In genomic region chr10:110394898-110395297, GRCh38 we compare ENCODE assay signal across 26 cellular contexts.
DNase-seq lines count a peak whose midpoint lies in the region; ATAC-seq, FAIRE-seq and TF ChIP-seq lines count a peak whose summit lies in the region.
"Had no signal": no experiment of that assay in that cellular context is flagged by ENCODE, and none has a peak within 500 bp of the region (broad histone marks: within the 10 kb centered on the region; RNA-seq: fewer than 3 reads in every experiment).

No MANE protein-coding gene starts in this region.

- no peak for FAIRE-seq in kidney (lab: Jason Lieb, UNC)

- intact Hi-C loops in PC-3 (cut with micrococcal nuclease) (no loop called here), kidney (cut with DNase I) (no loop called here), transverse colon (cut with DNase I; ENCODE audit: low total_unique reads) (no loop called here)

- H3K27ac ChIP-seq in PC-3 (ENCODE audit: low read length) (peak overlapping the region; percentile 98), kidney (ENCODE audit: low read depth in 2 of 2, low read length in 2 of 2) (no peak overlapping the region), transverse colon (peak overlapping the region; percentile 56 to 75 (median 68))
- H3K27ac ChIP-seq: BLaER1, coronary artery, left ventricle myocardium inferior, SK-N-MC had no signal

- H3K27me3 Mint-ChIP-seq in activated naive CD8-positive, alpha-beta T cell treated with anti-CD3 and anti-CD28 coated beads, Interleukin-2, amount 50 U/mL, for 24 hours = no peaks in the 10 kb centered on the region
- no peaks in the 10 kb centered on the region for H3K27me3 Mint-ChIP-seq in activated naive CD8-positive, alpha-beta T cell treated with anti-CD3 and anti-CD28 coated beads for 36 hours

- no peaks in the 10 kb centered on the region for H3F3A ChIP-seq in PC-3 (ENCODE audit: low read length, unreplicated experiment)

- H4K20me1 ChIP-seq in PC-3 (ENCODE audit: low read length) = no peaks in the 10 kb centered on the region
- H4K20me1 ChIP-seq: BLaER1 had no signal

- no peaks in the 10 kb centered on the region for H3K36me3 ChIP-seq in PC-3 (ENCODE audit: low read depth, low read length)
- no peaks in the 10 kb centered on the region for H3K36me3 ChIP-seq in kidney (ENCODE audit: control insufficient read depth in 1 of 2, insufficient read depth in 2 of 2, low read length in 2 of 2)
- H3K36me3 ChIP-seq in transverse colon = no peaks in the 10 kb centered on the region
- H3K36me3 ChIP-seq: BLaER1, brain microvascular endothelial cell, left ventricle myocardium inferior, sigmoid colon had no signal

- WGBS in transverse colon (ENCODE audit: low coverage in 1 of 2), 2 donors = 98 to 100% methylated on average over 3 to 6 of the region's 6 CpGs

- no TSS peak for BruUV-seq in PC-3 (replicated peaks; lab: Mats Ljungman, UMichigan)

- CTCF ChIA-PET in PC-3 (lab: Charles Lee) = interaction anchor here (0.6 kb wide), 1 partner anchor 90 kb away, joined by 14 read pairs; the partner anchor contains the start of gene SMNDC1

- H2AFZ ChIP-seq in PC-3 (ENCODE audit: low read length) = no peak overlapping the region

- no peaks in the 10 kb centered on the region for H3K9me2 ChIP-seq in PC-3 (replicated peaks; ENCODE audit: low read length)

- TF ChIP-seq POLR2A in transverse colon (IDR thresholded peaks at IDR 0.05) = no peak

- H3K4me1 ChIP-seq in PC-3 (ENCODE audit: insufficient read depth, low read length) (peaks cover 36% of the 10 kb centered on the region), kidney (ENCODE audit: control insufficient read depth in 1 of 2, insufficient read depth in 1 of 2, low read depth in 1 of 2, low read length in 2 of 2) (peaks cover 20 to 21% of the 10 kb centered on the region in 2 donors), transverse colon (peaks cover 28 to 61% (median 41%) of the 10 kb centered on the region in 4 donors)
- H3K4me1 ChIP-seq: BLaER1 had no signal

- H3K4me3 ChIP-seq in PC-3 (ENCODE audit: low read length) (no peak overlapping the region), kidney (ENCODE audit: low read length in 2 of 2) (no peak overlapping the region), transverse colon (no peak overlapping the region)
- H3K4me3 ChIP-seq: BLaER1, coronary artery, left ventricle myocardium inferior, sigmoid colon, SK-N-MC had no signal

- no peaks in the 10 kb centered on the region for H3K79me2 ChIP-seq in PC-3 (ENCODE audit: low read length)

- H3K27me3 ChIP-seq in PC-3 (ENCODE audit: low read length) (no peaks in the 10 kb centered on the region), transverse colon (no peaks in the 10 kb centered on the region)
- H3K27me3 ChIP-seq: BLaER1, brain microvascular endothelial cell, sigmoid colon had no signal

- peak overlapping the region; percentile 60 for H3K27ac Mint-ChIP-seq in activated naive CD8-positive, alpha-beta T cell treated with anti-CD3 and anti-CD28 coated beads, Interleukin-2, amount 50 U/mL, for 24 hours
- no peak overlapping the region for H3K27ac Mint-ChIP-seq in activated naive CD8-positive, alpha-beta T cell treated with anti-CD3 and anti-CD28 coated beads for 36 hours

- TF ChIP-seq EP300 in transverse colon (IDR thresholded peaks at IDR 0.05; ENCODE audit: low read depth) = no peak

- peaks cover 2% of the 10 kb centered on the region for H3K36me3 Mint-ChIP-seq in activated naive CD8-positive, alpha-beta T cell treated with anti-CD3 and anti-CD28 coated beads, Interleukin-2, amount 50 U/mL, for 24 hours (ENCODE audit: low read depth)
- no peaks in the 10 kb centered on the region for H3K36me3 Mint-ChIP-seq in activated naive CD8-positive, alpha-beta T cell treated with anti-CD3 and anti-CD28 coated beads for 36 hours
- H3K36me3 Mint-ChIP-seq: immature natural killer cell, type B pancreatic cell had no signal

- ATAC-seq in activated naive CD8-positive, alpha-beta T cell treated with anti-CD3 and anti-CD28 coated beads, Interleukin-2, amount 50 U/mL, for 24 hours = no peak
- ATAC-seq in PC-3 = no peak
- no peak for ATAC-seq in HG03139 (IDR thresholded peaks at IDR 0.05; ENCODE audit: unreplicated experiment)

- TF ChIP-seq CTCF in PC-3 (conservative IDR thresholded peaks at IDR 0.05; ENCODE audit: low read depth, low read length) (no peak), kidney (IDR thresholded peaks at IDR 0.05; ENCODE audit: borderline replicate concordance, extremely low read depth, insufficient read depth) (no peak), transverse colon (IDR thresholded peaks at IDR 0.05) (no peak)

- H3K9ac ChIP-seq in PC-3 (ENCODE audit: low read length) (peak overlapping the region; percentile 77), kidney (ENCODE audit: low read length in 2 of 2) (no peak overlapping the region)
- H3K9ac ChIP-seq: BLaER1 had no signal

- peaks cover 40% of the 10 kb centered on the region for H3K4me1 Mint-ChIP-seq in activated naive CD8-positive, alpha-beta T cell treated with anti-CD3 and anti-CD28 coated beads, Interleukin-2, amount 50 U/mL, for 24 hours
- peaks cover 9% of the 10 kb centered on the region for H3K4me1 Mint-ChIP-seq in activated naive CD8-positive, alpha-beta T cell treated with anti-CD3 and anti-CD28 coated beads for 36 hours

- in situ Hi-C loops in transverse colon (cut with MboI; ENCODE audit: low pct_ligation_motif_present in 1 of 4, low pct_unique_long_range_greater_than_20kb in 1 of 4, low sequenced_read_pairs in 3 of 4) = no loop called here

- DNase-seq in activated naive CD8-positive, alpha-beta T cell treated with anti-CD3 and anti-CD28 coated beads, Interleukin-2, amount 50 U/mL, for 24 hours = no peak
- DNase-seq in activated naive CD8-positive, alpha-beta T cell treated with anti-CD3 and anti-CD28 coated beads for 36 hours = no peak
- no peak for DNase-seq in PC-3
- peak; percentile 20 for DNase-seq in kidney
- DNase-seq in transverse colon = no peak
- no peak for DNase-seq in putamen (ENCODE audit: low spot score)
- DNase-seq in NCI-H1105 treated with DMSO at 0.1 percent for 48 hours (lab: John Stamatoyannopoulos, UW) = no peak
- DNase-seq: activated CD4-positive, alpha-beta T cell treated with anti-CD3 and anti-CD28 coated beads, Interleukin-2, amount 50 U/mL, for 1 hour; activated gamma-delta T cell treated with Interleukin-2 at 50 U/mL for 16 hours; brain microvascular endothelial cell; effector memory CD8-positive, alpha-beta T cell; foreskin melanocyte; GOT3; hippocampal formation; immature natural killer cell; KG1; left ventricle myocardium inferior; NCI-H1694; NCI-H524 treated with DMSO at 0.1 percent for 48 hours; sigmoid colon; stimulated activated CD4-positive, alpha-beta T cell treated with anti-CD3 and anti-CD28 coated beads, Interleukin-15, amount 100 ng/mL, for 24 hours had no signal

- POLR2A ChIA-PET in PC-3 (lab: Charles Lee; ENCODE audit: unreplicated experiment) = no interaction called here

- H3K9me3 ChIP-seq in PC-3 (ENCODE audit: low read length) = no peaks in the 10 kb centered on the region
- no peaks in the 10 kb centered on the region for H3K9me3 ChIP-seq in kidney (ENCODE audit: control insufficient read depth in 1 of 2, low read length in 2 of 2)
- no peaks in the 10 kb centered on the region for H3K9me3 ChIP-seq in transverse colon
- H3K9me3 ChIP-seq: BLaER1, left ventricle myocardium inferior, sigmoid colon had no signal

- H3K9me3 Mint-ChIP-seq in activated naive CD8-positive, alpha-beta T cell treated with anti-CD3 and anti-CD28 coated beads, Interleukin-2, amount 50 U/mL, for 24 hours = no peaks in the 10 kb centered on the region
- no peaks in the 10 kb centered on the region for H3K9me3 Mint-ChIP-seq in activated naive CD8-positive, alpha-beta T cell treated with anti-CD3 and anti-CD28 coated beads for 36 hours
- H3K9me3 Mint-ChIP-seq: effector memory CD8-positive, alpha-beta T cell; immature natural killer cell; type B pancreatic cell had no signal

- H3K4me3 Mint-ChIP-seq in activated naive CD8-positive, alpha-beta T cell treated with anti-CD3 and anti-CD28 coated beads, Interleukin-2, amount 50 U/mL, for 24 hours = no peak overlapping the region
- H3K4me3 Mint-ChIP-seq in activated naive CD8-positive, alpha-beta T cell treated with anti-CD3 and anti-CD28 coated beads for 36 hours = no peak overlapping the region
- H3K4me3 Mint-ChIP-seq: effector memory CD8-positive, alpha-beta T cell; immature natural killer cell; type B pancreatic cell had no signal

- H3K4me2 ChIP-seq in PC-3 (ENCODE audit: low read length) = no peak overlapping the region; the same call in 1 of the 2 replicates
- H3K4me2 ChIP-seq: BLaER1 had no signal

Comparison
In these comparisons a context has a peak if more than half of its experiments do, and no peak if none do; other contexts are left out.
1. H3K27ac ChIP-seq: peak in PC-3 (single experiment) and transverse colon (4 of 4); none in kidney (0 of 2).